In the genomic region with DNA sequence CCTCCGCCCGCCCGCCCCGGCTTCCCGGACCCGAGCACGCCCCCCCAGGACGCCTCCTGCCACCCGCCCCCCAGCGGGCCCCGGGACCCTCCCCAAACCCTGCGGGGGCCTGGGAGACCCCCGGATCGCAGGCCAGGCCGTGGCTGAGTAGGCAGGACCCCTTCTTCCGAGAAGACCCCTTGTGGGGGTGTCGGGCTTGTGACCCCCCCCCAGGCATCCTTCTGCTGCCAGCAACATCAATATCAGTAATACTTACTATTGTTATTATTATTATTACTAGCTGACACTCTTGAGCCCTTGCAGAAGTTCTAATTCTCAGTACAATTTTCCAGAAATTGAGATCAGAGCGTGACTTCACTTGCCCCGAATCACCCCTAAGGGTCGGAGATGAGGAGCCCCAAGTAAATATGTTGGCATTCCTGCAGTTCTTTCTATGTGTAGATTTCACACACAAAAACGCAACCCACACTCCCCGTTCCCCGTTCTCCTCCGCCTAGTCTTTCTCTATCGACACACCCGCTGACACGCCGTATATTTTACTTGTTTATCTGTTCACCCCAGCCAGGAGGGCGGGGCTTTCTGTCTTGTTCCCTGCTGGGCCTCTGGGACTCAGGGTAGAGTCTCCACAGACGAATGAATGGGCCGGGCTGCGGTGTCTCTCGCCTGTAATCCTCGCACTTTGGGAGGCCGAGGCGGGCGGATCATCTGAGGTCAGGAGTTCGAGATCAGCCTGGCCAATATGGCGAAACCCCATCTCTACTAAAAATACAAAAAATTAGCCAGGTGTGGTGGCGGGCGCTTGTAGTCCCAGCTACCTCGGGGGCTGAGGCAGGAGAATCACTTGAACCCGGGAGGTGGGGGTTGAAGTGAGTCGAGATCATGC, we compare ENCODE assay signal across 8 cellular contexts. TPM values are rescaled to one million over a fixed set of nuclear protein-coding genes. Genes with fewer than 3 reads are reported as not detected.
A peak's percentile ranks its signal among the peaks of the same experiment; 100 is the strongest.
DNase-seq lines count a peak whose midpoint lies in the region; ATAC-seq lines count a peak whose summit lies in the region.

No MANE protein-coding gene starts in this region.

- H3K9me3 ChIP-seq in thymus (ENCODE audit: control insufficient read depth), result no peaks in the 10 kb centered on the region

- H3K27me3 Mint-ChIP-seq in naive thymus-derived CD8-positive, alpha-beta T cell, result peaks cover 0 to 2% (median 0%) of the 10 kb centered on the region in 5 donors

- peaks cover 14% of the 10 kb centered on the region for H3K4me1 ChIP-seq in thymus (ENCODE audit: control insufficient read depth, insufficient read depth, low read length)

- no peaks in the 10 kb centered on the region for H3K27me3 ChIP-seq in thymus (ENCODE audit: control insufficient read depth, insufficient read depth)

- peak overlapping the region; percentile 83 to 97 (median 94) for H3K27ac Mint-ChIP-seq in naive thymus-derived CD8-positive, alpha-beta T cell

- peak overlapping the region; percentile 86 to 97 (median 92) for H3K4me3 Mint-ChIP-seq in naive thymus-derived CD8-positive, alpha-beta T cell

- POLR2A ChIA-PET in naive thymus-derived CD8-positive, alpha-beta T cell (lab: Charles Lee), result interaction anchor here (1.5 to 10.4 kb wide), 4 partner anchors 7 to 28 kb away, joined by 3 to 193 read pairs (median 27); partner anchors contain the start of gene TLE5

- 9% methylated on average over 44 of the region's 44 CpGs for WGBS in thymus

- H3K36me3 Mint-ChIP-seq in naive thymus-derived CD8-positive, alpha-beta T cell, result no peaks in the 10 kb centered on the region

- ATAC-seq in esophagus mucosa (peak; percentile 62), GM18498 (IDR thresholded peaks at IDR 0.05; ENCODE audit: unreplicated experiment) (no peak)
- ATAC-seq in naive thymus-derived CD8-positive, alpha-beta T cell, result peak; percentile 87 to 91

- H3K4me3 ChIP-seq in thymus (ENCODE audit: low read length), result peak overlapping the region; percentile 55

- peak; percentile 37 for DNase-seq in activated CD8-positive, alpha-beta memory T cell treated with anti-CD3 and anti-CD28 coated beads for 1 hour (ENCODE audit: extremely low read depth in 1 of 2, low read depth in 1 of 2)
- no peak for DNase-seq in activated CD8-positive, alpha-beta memory T cell treated with anti-CD3 and anti-CD28 coated beads for 24 hours
- DNase-seq in NCI-H748 treated with DMSO at 0.1 percent for 48 hours (lab: John Stamatoyannopoulos, UW), result peak; percentile 72
- peak; percentile 52 for DNase-seq in activated T-cell treated with anti-CD3 and anti-CD28 coated beads for 48 hours (ENCODE audit: low read depth)
- peak; percentile 48 to 83 (median 62) for DNase-seq in naive thymus-derived CD8-positive, alpha-beta T cell

- H3K9me3 Mint-ChIP-seq in naive thymus-derived CD8-positive, alpha-beta T cell, result no peaks in the 10 kb centered on the region

- peaks cover 12 to 33% (median 29%) of the 10 kb centered on the region in 4 donors for H3K4me1 Mint-ChIP-seq in naive thymus-derived CD8-positive, alpha-beta T cell

- no peaks in the 10 kb centered on the region for H3K36me3 ChIP-seq in thymus (ENCODE audit: control insufficient read depth, insufficient read depth)

- peak overlapping the region; percentile 52 for H3K27ac ChIP-seq in thymus (ENCODE audit: low read depth)

RNA-seq across cellular contexts. Expression of gene TLE5, which starts 14.7 kb away (rescaled TPM):
- total RNA-seq in esophagus mucosa, result 238 TPM
- total RNA-seq in naive thymus-derived CD8-positive, alpha-beta T cell, result 100 to 1,000 TPM; 981 to 983 TPM
- 100 to 1,000 TPM; 451 to 924 (median 555) TPM for polyA plus RNA-seq in naive thymus-derived CD8-positive, alpha-beta T cell
- polyA plus RNA-seq in thymus, result 540 TPM

RNA-seq across cellular contexts. Expression of gene TLE2, which starts 18.5 kb away (rescaled TPM):
- 6.3 TPM for total RNA-seq in esophagus mucosa
- total RNA-seq in naive thymus-derived CD8-positive, alpha-beta T cell, result 10 to 100 TPM; 19.1 to 21.1 TPM
- 10 to 100 TPM in 2 of 3 donors, 1 to 10 TPM in 1; 7.0 to 12.4 (median 10.8) TPM for polyA plus RNA-seq in naive thymus-derived CD8-positive, alpha-beta T cell
- polyA plus RNA-seq in thymus, result 16.8 TPM

RNA-seq across cellular contexts. Expression of gene GNA11, which starts 46.6 kb away (rescaled TPM):
- total RNA-seq in esophagus mucosa, result 24.2 TPM
- 1 to 10 TPM; 5.1 to 5.4 TPM for total RNA-seq in naive thymus-derived CD8-positive, alpha-beta T cell
- polyA plus RNA-seq in naive thymus-derived CD8-positive, alpha-beta T cell, result under 1 TPM; 0.43 to 0.60 (median 0.47) TPM
- 18.4 TPM for polyA plus RNA-seq in thymus
